In the genomic region with DNA sequence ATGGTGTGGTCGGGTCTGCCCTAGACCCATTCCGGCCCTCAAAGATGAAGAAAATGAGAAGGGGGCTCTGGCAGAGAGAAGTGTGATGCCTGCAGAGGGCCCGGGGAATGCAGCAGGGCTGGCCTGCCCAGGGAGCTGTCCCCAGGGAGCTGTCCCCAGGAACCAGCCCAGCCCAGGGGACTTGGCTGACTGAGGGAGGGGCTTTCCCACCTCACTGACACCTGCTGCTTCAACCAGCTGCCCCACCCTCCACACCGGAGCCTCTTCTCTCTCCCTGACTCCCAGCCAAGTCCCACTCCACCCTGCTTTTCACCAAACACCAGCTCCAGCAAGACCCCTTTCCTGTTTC, we compare ENCODE assay signal across 11 cellular contexts.
DNase-seq lines count a peak whose midpoint lies in the region; ATAC-seq, FAIRE-seq and TF ChIP-seq lines count a peak whose summit lies in the region.
"Had no signal": no experiment of that assay in that cellular context is flagged by ENCODE, and none has a peak within 500 bp of the region (broad histone marks: within the 10 kb centered on the region; RNA-seq: fewer than 3 reads in every experiment).

No MANE protein-coding gene starts in this region.

- DNase-seq in HepG2 (ENCODE audit: low spot score): no peak
- no peak for DNase-seq in right lobe of liver
- no peak for DNase-seq in chondrocyte (ENCODE audit: low spot score)
- no peak for DNase-seq in activated gamma-delta T cell (lab: John Stamatoyannopoulos, UW)
- no peak for DNase-seq in D721Med (ENCODE audit: insufficient read length, low spot score)
- no peak for DNase-seq in H54 (ENCODE audit: insufficient read length, low spot score)
- no peak for DNase-seq in DMS114 treated with DMSO at 0.1 percent for 48 hours (lab: John Stamatoyannopoulos, UW; ENCODE audit: unreplicated experiment)
- DNase-seq: activated CD4-positive, alpha-beta T cell treated with anti-CD3 and anti-CD28 coated beads, Interleukin-2, amount 50 U/mL, for 48 hours; NCI-H774 had no signal

- H3K4me1 Mint-ChIP-seq in chondrocyte (ENCODE audit: low read depth) (peaks cover 45% of the 10 kb centered on the region), nephron (peaks cover 42% of the 10 kb centered on the region)

- FAIRE-seq in HepG2 (lab: Jason Lieb, UNC): no peak
- FAIRE-seq in D721Med (lab: Jason Lieb, UNC): no peak
- FAIRE-seq in H54 (lab: Jason Lieb, UNC): no peak
- FAIRE-seq: GM18507 had no signal

- TF ChIP-seq RAD21 in HepG2 (CRISPR knock-in tag; IDR thresholded peaks at IDR 0.05): no peak

- H3K4me3 Mint-ChIP-seq in chondrocyte (ENCODE audit: unreplicated experiment) (no peak overlapping the region), nephron (no peak overlapping the region)

- in situ Hi-C loops in HepG2 (cut with HindIII; ENCODE audit: extremely low pct_ligation_motif_present, low pct_unique_long_range_greater_than_20kb): no loop called here

- H3K27me3 ChIP-seq in HepG2 (ENCODE audit: control insufficient read depth in 1 of 2, insufficient read depth in 2 of 2, low read length in 2 of 2): no peaks in the 10 kb centered on the region
- no peaks in the 10 kb centered on the region for H3K27me3 ChIP-seq in right lobe of liver

- CTCF ChIA-PET in HepG2 (lab: Yijun Ruan, JAX; ENCODE audit: low intra/inter-chr PET ratio, low total read pairs): no interaction called here

- H3K4me1 ChIP-seq in HepG2 (ENCODE audit: insufficient read depth, low read length): peaks cover 62% of the 10 kb centered on the region
- H3K4me1 ChIP-seq in right lobe of liver: peaks cover 0 to 25% (median 10%) of the 10 kb centered on the region in 4 donors

- no peak for TF ChIP-seq POLR2A in HepG2 (IDR thresholded peaks at IDR 0.05; ENCODE audit: insufficient read depth in 1 of 2, low read depth in 2 of 2, low read length in 2 of 2)
- no peak for TF ChIP-seq POLR2A in right lobe of liver (IDR thresholded peaks at IDR 0.05)
- TF ChIP-seq POLR2A in H54 (IDR thresholded peaks at IDR 0.05; ENCODE audit: low read depth, low read length): no peak

- POLR2A ChIA-PET in HepG2 (lab: Yijun Ruan, JAX): interaction anchor here (0.6 to 1.8 kb wide), 6 partner anchors 12 to 301 kb away, joined by 3 to 9 read pairs (median 4); no protein-coding TSS in a partner anchor

- TF ChIP-seq EP300 in HepG2 (IDR thresholded peaks at IDR 0.05; ENCODE audit: low read depth in 2 of 2, low read length in 2 of 2): no peak
- TF ChIP-seq EP300 in HepG2 (CRISPR knock-in tag; IDR thresholded peaks at IDR 0.05; ENCODE audit: borderline replicate concordance): no peak

- intact Hi-C loops in HepG2 (cut with micrococcal nuclease; ENCODE audit: unreplicated experiment): no loop called here
- intact Hi-C loops in right lobe of liver (cut with DNase I): no loop called here

- H4K20me1 ChIP-seq in HepG2 (ENCODE audit: insufficient read depth, low read length): no peaks in the 10 kb centered on the region

- peaks cover 17% of the 10 kb centered on the region for H3K36me3 Mint-ChIP-seq in chondrocyte (ENCODE audit: low read depth)
- H3K36me3 Mint-ChIP-seq in nephron (ENCODE audit: low read depth): peaks cover 9% of the 10 kb centered on the region

- ATAC-seq in HepG2 (peak; percentile 8; the same call in 2 of the 3 replicates), right lobe of liver (no peak)

- H3K4me3 ChIP-seq in HepG2 (replicated peaks in 1 of 3; ENCODE audit: insufficient read depth in 1 of 3, low read depth in 2 of 3, low read length in 3 of 3): no peak overlapping the region
- no peak overlapping the region for H3K4me3 ChIP-seq in right lobe of liver

- H3K4me2 ChIP-seq in HepG2 (ENCODE audit: low read depth, low read length): no peak overlapping the region

- no peak overlapping the region for H3K9ac ChIP-seq in HepG2 (ENCODE audit: insufficient read depth, low read depth, low read length)

- BruUV-seq in HepG2 (replicated peaks; lab: Mats Ljungman, UMichigan): no TSS peak

- H3K36me3 ChIP-seq in HepG2 (replicated peaks in 1 of 2; ENCODE audit: control insufficient read depth in 1 of 2, insufficient read depth in 2 of 2, low read length in 2 of 2) (peaks cover 20 to 37% of the 10 kb centered on the region in 2 experiments), right lobe of liver (peaks cover 0 to 9% (median 0%) of the 10 kb centered on the region in 4 donors)

- H3K9me3 ChIP-seq in HepG2 (ENCODE audit: low read length) (no peaks in the 10 kb centered on the region), right lobe of liver (no peaks in the 10 kb centered on the region)

- 96% methylated on average over 4 of the region's 4 CpGs for WGBS in HepG2 (ENCODE audit: low lambda C conversion rate)
- 83% methylated on average over 3 of the region's 4 CpGs for WGBS in right lobe of liver (ENCODE audit: insufficient coverage, low coverage, low lambda C conversion rate, missing lambda C conversion rate)

- H3K27me3 Mint-ChIP-seq in chondrocyte (ENCODE audit: low read depth): no peaks in the 10 kb centered on the region
- peaks cover 4% of the 10 kb centered on the region for H3K27me3 Mint-ChIP-seq in nephron (ENCODE audit: low read depth)

- H2AFZ ChIP-seq in HepG2 (ENCODE audit: low read length): no peak overlapping the region

- H3K27ac ChIP-seq in HepG2 (ENCODE audit: extremely low read length, insufficient read depth, low read length) (peak overlapping the region; percentile 52), right lobe of liver (no peak overlapping the region)

- no peaks in the 10 kb centered on the region for H3K79me2 ChIP-seq in HepG2 (ENCODE audit: insufficient read depth, low read length)

- TF ChIP-seq CTCF in HepG2 (CRISPR knock-in tag; IDR thresholded peaks at IDR 0.05) (no peak), right lobe of liver (IDR thresholded peaks at IDR 0.05) (no peak), chondrocyte (IDR thresholded peaks at IDR 0.05) (no peak), nephron (IDR thresholded peaks at IDR 0.05; ENCODE audit: unreplicated experiment in 3 of 3) (no peak), D721Med (IDR thresholded peaks at IDR 0.05; ENCODE audit: insufficient read depth, missing control alignments) (no peak)

- H3K27ac Mint-ChIP-seq in chondrocyte (ENCODE audit: unreplicated experiment) (peak overlapping the region; percentile 98), nephron (peak overlapping the region; percentile 30 to 52 (median 47))

- H3K9me3 Mint-ChIP-seq in chondrocyte (ENCODE audit: low read depth): no peaks in the 10 kb centered on the region
- H3K9me3 Mint-ChIP-seq in nephron: no peaks in the 10 kb centered on the region

TF ChIP-seq in HepG2, 621 proteins besides CTCF, POLR2A, EP300 and RAD21 (continues in another document):
- TF ChIP-seq ZBTB20 (CRISPR knock-in tag; IDR thresholded peaks at IDR 0.05; ENCODE audit: borderline replicate concordance, low read depth) (0 out of 2 replicates have a peak, but pooled peaks have one; percentile 9), KLF6 (CRISPR knock-in tag; IDR thresholded peaks at IDR 0.05) (no peak), IKZF4 (CRISPR knock-in tag; IDR thresholded peaks at IDR 0.05; ENCODE audit: borderline replicate concordance, low read depth, not compliant biosample characterization) (peak; percentile 11), ZNF333 (CRISPR knock-in tag; IDR thresholded peaks at IDR 0.05; ENCODE audit: borderline replicate concordance) (0 out of 2 replicates have a peak, but pooled peaks have one; percentile 9), RCOR2 (CRISPR knock-in tag; IDR thresholded peaks at IDR 0.05) (no peak), ZNF782 (CRISPR knock-in tag; IDR thresholded peaks at IDR 0.05; ENCODE audit: borderline replicate concordance) (0 out of 2 replicates have a peak, but pooled peaks have one; percentile 15), NONO (IDR thresholded peaks at IDR 0.05) (no peak), NONO (CRISPR knock-in tag; conservative IDR thresholded peaks at IDR 0.05) (0 out of 2 replicates have a peak, but pooled peaks have one; percentile 1), HOXA5 (CRISPR knock-in tag; IDR thresholded peaks at IDR 0.05) (no peak), ZNF878 (CRISPR knock-in tag; IDR thresholded peaks at IDR 0.05) (no peak), KDM4B (CRISPR knock-in tag; IDR thresholded peaks at IDR 0.05) (no peak), ZNF143 (CRISPR knock-in tag; IDR thresholded peaks at IDR 0.05) (no peak), HIVEP1 (CRISPR knock-in tag; IDR thresholded peaks at IDR 0.05) (no peak)
- TF ChIP-seq, protein P1, sequence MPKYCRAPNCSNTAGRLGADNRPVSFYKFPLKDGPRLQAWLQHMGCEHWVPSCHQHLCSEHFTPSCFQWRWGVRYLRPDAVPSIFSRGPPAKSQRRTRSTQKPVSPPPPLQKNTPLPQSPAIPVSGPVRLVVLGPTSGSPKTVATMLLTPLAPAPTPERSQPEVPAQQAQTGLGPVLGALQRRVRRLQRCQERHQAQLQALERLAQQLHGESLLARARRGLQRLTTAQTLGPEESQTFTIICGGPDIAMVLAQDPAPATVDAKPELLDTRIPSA (CRISPR knock-in tag; IDR thresholded peaks at IDR 0.05; ENCODE audit: borderline replicate concordance): no peak
- TF ChIP-seq, protein P2, sequence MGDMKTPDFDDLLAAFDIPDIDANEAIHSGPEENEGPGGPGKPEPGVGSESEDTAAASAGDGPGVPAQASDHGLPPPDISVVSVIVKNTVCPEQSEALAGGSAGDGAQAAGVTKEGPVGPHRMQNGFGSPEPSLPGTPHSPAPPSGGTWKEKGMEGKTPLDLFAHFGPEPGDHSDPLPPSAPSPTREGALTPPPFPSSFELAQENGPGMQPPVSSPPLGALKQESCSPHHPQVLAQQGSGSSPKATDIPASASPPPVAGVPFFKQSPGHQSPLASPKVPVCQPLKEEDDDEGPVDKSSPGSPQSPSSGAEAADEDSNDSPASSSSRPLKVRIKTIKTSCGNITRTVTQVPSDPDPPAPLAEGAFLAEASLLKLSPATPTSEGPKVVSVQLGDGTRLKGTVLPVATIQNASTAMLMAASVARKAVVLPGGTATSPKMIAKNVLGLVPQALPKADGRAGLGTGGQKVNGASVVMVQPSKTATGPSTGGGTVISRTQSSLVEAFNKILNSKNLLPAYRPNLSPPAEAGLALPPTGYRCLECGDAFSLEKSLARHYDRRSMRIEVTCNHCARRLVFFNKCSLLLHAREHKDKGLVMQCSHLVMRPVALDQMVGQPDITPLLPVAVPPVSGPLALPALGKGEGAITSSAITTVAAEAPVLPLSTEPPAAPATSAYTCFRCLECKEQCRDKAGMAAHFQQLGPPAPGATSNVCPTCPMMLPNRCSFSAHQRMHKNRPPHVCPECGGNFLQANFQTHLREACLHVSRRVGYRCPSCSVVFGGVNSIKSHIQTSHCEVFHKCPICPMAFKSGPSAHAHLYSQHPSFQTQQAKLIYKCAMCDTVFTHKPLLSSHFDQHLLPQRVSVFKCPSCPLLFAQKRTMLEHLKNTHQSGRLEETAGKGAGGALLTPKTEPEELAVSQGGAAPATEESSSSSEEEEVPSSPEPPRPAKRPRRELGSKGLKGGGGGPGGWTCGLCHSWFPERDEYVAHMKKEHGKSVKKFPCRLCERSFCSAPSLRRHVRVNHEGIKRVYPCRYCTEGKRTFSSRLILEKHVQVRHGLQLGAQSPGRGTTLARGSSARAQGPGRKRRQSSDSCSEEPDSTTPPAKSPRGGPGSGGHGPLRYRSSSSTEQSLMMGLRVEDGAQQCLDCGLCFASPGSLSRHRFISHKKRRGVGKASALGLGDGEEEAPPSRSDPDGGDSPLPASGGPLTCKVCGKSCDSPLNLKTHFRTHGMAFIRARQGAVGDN (CRISPR knock-in tag; IDR thresholded peaks at IDR 0.05): peak; percentile 14; the same call in 1 of the 2 replicates
